Comparison of ENCODE assay signal across 19 cellular contexts in genomic region chr12:130875193-130875592, GRCh38. TPM values are rescaled to one million over a fixed set of nuclear protein-coding genes. Genes with fewer than 3 reads are reported as not detected.
DNase-seq lines count a peak whose midpoint lies in the region; ATAC-seq and TF ChIP-seq lines count a peak whose summit lies in the region.
"Had no signal": no experiment of that assay in that cellular context is flagged by ENCODE, and none has a peak within 500 bp of the region (broad histone marks: within the 10 kb centered on the region; RNA-seq: fewer than 3 reads in every experiment).

No MANE protein-coding gene starts in this region.

- peaks cover 5% of the 10 kb centered on the region for H3K27me3 Mint-ChIP-seq in brain
- H3K27me3 Mint-ChIP-seq in stimulated activated naive CD8-positive, alpha-beta T cell treated with anti-CD3 and anti-CD28 coated beads, Interleukin-15, amount 100 ng/mL, for 72 hours: no peaks in the 10 kb centered on the region

- TF ChIP-seq CTCF in left ventricle myocardium inferior (IDR thresholded peaks at IDR 0.05; ENCODE audit: borderline replicate concordance) (no peak), OCI-LY7 (conservative IDR thresholded peaks at IDR 0.05; ENCODE audit: low read length) (no peak), brain (conservative IDR thresholded peaks at IDR 0.05) (no peak), vagina (IDR thresholded peaks at IDR 0.05) (no peak)

- peaks cover 35% of the 10 kb centered on the region for H4K20me1 ChIP-seq in OCI-LY7 (ENCODE audit: insufficient read depth, low read length)

- no peak overlapping the region for H2AFZ ChIP-seq in OCI-LY7 (ENCODE audit: low read length)

- peaks cover 62% of the 10 kb centered on the region for H3K4me1 Mint-ChIP-seq in brain
- H3K4me1 Mint-ChIP-seq in stimulated activated naive CD8-positive, alpha-beta T cell treated with anti-CD3 and anti-CD28 coated beads, Interleukin-15, amount 100 ng/mL, for 72 hours: peaks cover 84% of the 10 kb centered on the region

- POLR2A ChIA-PET in OCI-LY7 (lab: Charles Lee): interaction anchor here (0.7 kb wide), 1 partner anchor 38 kb away, joined by 3 read pairs; no protein-coding TSS in a partner anchor

- CTCF ChIA-PET in OCI-LY7 (lab: Charles Lee; ENCODE audit: unreplicated experiment): no interaction called here

- peaks cover 0 to 3% (median 0%) of the 10 kb centered on the region in 5 experiments for H3K9me3 Mint-ChIP-seq in brain
- H3K9me3 Mint-ChIP-seq in stimulated activated naive CD8-positive, alpha-beta T cell treated with anti-CD3 and anti-CD28 coated beads, Interleukin-15, amount 100 ng/mL, for 72 hours: no peaks in the 10 kb centered on the region

- no peak for ATAC-seq in stimulated activated naive CD8-positive, alpha-beta T cell treated with anti-CD3 and anti-CD28 coated beads, Interleukin-15, amount 100 ng/mL, for 72 hours
- ATAC-seq: heart right ventricle had no signal

- H3K9me3 ChIP-seq in left ventricle myocardium inferior (replicated peaks) (no peaks in the 10 kb centered on the region), OCI-LY7 (ENCODE audit: low read length) (no peaks in the 10 kb centered on the region), vagina (no peaks in the 10 kb centered on the region)
- H3K9me3 ChIP-seq: heart right ventricle, sigmoid colon, testis had no signal

- H3K4me1 ChIP-seq in left ventricle myocardium inferior (peaks cover 37% of the 10 kb centered on the region), OCI-LY7 (ENCODE audit: insufficient read depth, low read length, poor library complexity, severe bottlenecking) (peaks cover 72% of the 10 kb centered on the region), vagina (peaks cover 42% of the 10 kb centered on the region)

- peak overlapping the region; percentile 44 to 97 (median 94) for H3K4me3 Mint-ChIP-seq in brain
- peak overlapping the region; percentile 91 to 94 for H3K4me3 Mint-ChIP-seq in stimulated activated naive CD8-positive, alpha-beta T cell treated with anti-CD3 and anti-CD28 coated beads, Interleukin-15, amount 100 ng/mL, for 72 hours

- H3K36me3 ChIP-seq in left ventricle myocardium inferior: peaks cover 42% of the 10 kb centered on the region
- H3K36me3 ChIP-seq in OCI-LY7 (ENCODE audit: insufficient read depth, low read length): peaks cover 60% of the 10 kb centered on the region
- H3K36me3 ChIP-seq in vagina: peaks cover 4 to 37% of the 10 kb centered on the region in 2 donors

- H3K36me3 Mint-ChIP-seq in brain: peaks cover 46% of the 10 kb centered on the region

- no peak overlapping the region for H3K27ac ChIP-seq in left ventricle myocardium inferior (replicated peaks)
- H3K27ac ChIP-seq in OCI-LY7 (ENCODE audit: low read depth, low read length, poor library complexity, severe bottlenecking): peak overlapping the region; percentile 96
- no peak overlapping the region for H3K27ac ChIP-seq in vagina
- H3K27ac ChIP-seq: heart right ventricle, sigmoid colon, testis had no signal

- no peak overlapping the region for H3K4me3 ChIP-seq in left ventricle myocardium inferior
- H3K4me3 ChIP-seq in OCI-LY7 (ENCODE audit: low read depth, low read length, poor library complexity, severe bottlenecking): peak overlapping the region; percentile 100
- H3K4me3 ChIP-seq in vagina: no peak overlapping the region
- H3K4me3 ChIP-seq: heart right ventricle, sigmoid colon, testis had no signal

- peaks cover 61% of the 10 kb centered on the region for H3K79me2 ChIP-seq in OCI-LY7 (ENCODE audit: insufficient read depth, low read depth, low read length)

- peak; percentile 1 for DNase-seq in cardiac septum (ENCODE audit: low spot score)
- no peak for DNase-seq in left ventricle myocardium inferior
- DNase-seq in OCI-LY7 (ENCODE audit: low spot score): no peak
- no peak for DNase-seq in stimulated activated naive CD8-positive, alpha-beta T cell treated with anti-CD3 and anti-CD28 coated beads, Interleukin-15, amount 100 ng/mL, for 72 hours
- no peak for DNase-seq in AML-193 (lab: John Stamatoyannopoulos, UW)
- no peak for DNase-seq in vagina (ENCODE audit: extremely low spot score in 2 of 2)
- DNase-seq in NCI-H774 (lab: John Stamatoyannopoulos, UW): no peak
- DNase-seq: activated naive CD4-positive, alpha-beta T cell treated with anti-CD3 and anti-CD28 coated beads, Interleukin-2, amount 50 U/mL, for 16 hours; DMS53; effector CD8-positive, alpha-beta T cell; HCEC 1CT; heart right ventricle; NCI-H146; NCI-H345; Right ventricle myocardium superior; T1000; testis had no signal

- intact Hi-C loops in cardiac septum (cut with DNase I) (no loop called here), left ventricle myocardium inferior (cut with micrococcal nuclease) (no loop called here), OCI-LY7 (cut with micrococcal nuclease; ENCODE audit: unreplicated experiment) (loop anchor here (10.0 kb wide), 2 partner anchors 900 to 1190 kb away; no protein-coding TSS in a partner anchor), vagina (cut with DNase I) (no loop called here)

- peak overlapping the region; percentile 95 for H3K4me2 ChIP-seq in OCI-LY7 (ENCODE audit: low read length)

- no peaks in the 10 kb centered on the region for H3K9me2 ChIP-seq in OCI-LY7 (ENCODE audit: insufficient read depth, low read length)

- H3K27me3 ChIP-seq in left ventricle myocardium inferior (ENCODE audit: low read depth): no peaks in the 10 kb centered on the region
- no peaks in the 10 kb centered on the region for H3K27me3 ChIP-seq in vagina
- H3K27me3 ChIP-seq: heart right ventricle, sigmoid colon, testis had no signal

- no TSS peak for BruUV-seq in OCI-LY7 (replicated peaks; lab: Mats Ljungman, UMichigan)

- H3K27ac Mint-ChIP-seq in brain: peak overlapping the region in 1 of 5 experiments; percentile 3
- no peak overlapping the region for H3K27ac Mint-ChIP-seq in stimulated activated naive CD8-positive, alpha-beta T cell treated with anti-CD3 and anti-CD28 coated beads, Interleukin-15, amount 100 ng/mL, for 72 hours

- TF ChIP-seq POLR2A in vagina (IDR thresholded peaks at IDR 0.05): no peak

RNA-seq across cellular contexts. Expression of gene RAN, which starts 3.3 kb away (rescaled TPM):
- 344 TPM for total RNA-seq in cardiac septum
- 246 TPM for total RNA-seq in left ventricle myocardium inferior
- total RNA-seq in OCI-LY7 (2014; rRNA removed; shearing (Covaris generic)): 1,462 and 1,858 TPM in 2 replicates
- 1,734 and 1,957 TPM in 2 replicates for total RNA-seq in OCI-LY7 (2022)
- polyA plus RNA-seq in brain (ENCODE audit: insufficient read depth, low read depth, low replicate concordance): 509 TPM
- total RNA-seq in vagina: 250 TPM

RNA-seq across cellular contexts. Expression of gene STX2, which starts 36.1 kb away (rescaled TPM):
- total RNA-seq in cardiac septum: 19.6 TPM
- total RNA-seq in left ventricle myocardium inferior: 11.1 TPM
- total RNA-seq in OCI-LY7 (2014; rRNA removed; shearing (Covaris generic)): 19.2 and 20.0 TPM in 2 replicates
- 18.3 and 18.9 TPM in 2 replicates for total RNA-seq in OCI-LY7 (2022)
- polyA plus RNA-seq in brain (ENCODE audit: insufficient read depth, low read depth, low replicate concordance): 10.4 TPM
- 16.5 TPM for total RNA-seq in vagina
